Comparison of ENCODE assay signal across 9 cellular contexts in genomic region chr2:180124273-180124881, GRCh38.
DNase-seq lines count a peak whose midpoint lies in the region; ATAC-seq and TF ChIP-seq lines count a peak whose summit lies in the region.
"Had no signal": no experiment of that assay in that cellular context is flagged by ENCODE, and none has a peak within 500 bp of the region (broad histone marks: within the 10 kb centered on the region; RNA-seq: fewer than 3 reads in every experiment).

No MANE protein-coding gene starts in this region.

- H4K20me1 ChIP-seq in KMS-11 (ENCODE audit: insufficient read depth), result no peaks in the 10 kb centered on the region
- no peaks in the 10 kb centered on the region for H4K20me1 ChIP-seq in OCI-LY7 (ENCODE audit: insufficient read depth, low read length)
- H4K20me1 ChIP-seq: BLaER1 had no signal

- no peaks in the 10 kb centered on the region for H3K9me3 ChIP-seq in OCI-LY7 (ENCODE audit: low read length)
- H3K9me3 ChIP-seq: BLaER1 had no signal

- H4K8ac ChIP-seq in mesendoderm (ENCODE audit: low read depth, low read length), result no peak overlapping the region

- no peak overlapping the region for H3K23ac ChIP-seq in mesendoderm (ENCODE audit: low read length)

- DNase-seq in NCI-H1436 (lab: John Stamatoyannopoulos, UW), result peak; percentile 52
- DNase-seq in NCI-H1436 treated with DMSO at 0.1 percent for 48 hours (lab: John Stamatoyannopoulos, UW), result no peak
- DNase-seq in OCI-LY7 (ENCODE audit: low spot score), result peak; percentile 64
- no peak for DNase-seq in dorsolateral prefrontal cortex
- peak; percentile 65 for DNase-seq in mesendoderm
- DNase-seq in mucosa of gallbladder (ENCODE audit: low spot score), result no peak

- H3K56ac ChIP-seq in mesendoderm (ENCODE audit: low read length), result no peak overlapping the region

- no peaks in the 10 kb centered on the region for H3K4me1 ChIP-seq in KMS-11 (ENCODE audit: low read depth, poor library complexity, severe bottlenecking)
- H3K4me1 ChIP-seq in OCI-LY7 (ENCODE audit: insufficient read depth, low read length, poor library complexity, severe bottlenecking), result no peaks in the 10 kb centered on the region
- peaks cover 2% of the 10 kb centered on the region for H3K4me1 ChIP-seq in mesendoderm (ENCODE audit: control insufficient read depth, low read depth, low read length)
- H3K4me1 ChIP-seq: BLaER1 had no signal

- H3K36me3 ChIP-seq in KMS-11 (ENCODE audit: insufficient read depth) (no peaks in the 10 kb centered on the region), OCI-LY7 (ENCODE audit: insufficient read depth, low read length) (no peaks in the 10 kb centered on the region), mesendoderm (ENCODE audit: control insufficient read depth, insufficient read depth, low read length) (no peaks in the 10 kb centered on the region)
- H3K36me3 ChIP-seq: BLaER1 had no signal

- H2BK15ac ChIP-seq in mesendoderm (replicated peaks; ENCODE audit: low read depth), result no peak overlapping the region

- H3K79me2 ChIP-seq in KMS-11 (ENCODE audit: insufficient read depth, low read depth), result no peaks in the 10 kb centered on the region
- no peaks in the 10 kb centered on the region for H3K79me2 ChIP-seq in OCI-LY7 (ENCODE audit: insufficient read depth, low read depth, low read length)
- no peaks in the 10 kb centered on the region for H3K79me2 ChIP-seq in mesendoderm (ENCODE audit: control insufficient read depth, insufficient read depth, low read length)

- ATAC-seq in GM21723 (IDR thresholded peaks at IDR 0.05; ENCODE audit: unreplicated experiment), result peak; percentile 75

- H3K4me2 ChIP-seq in KMS-11, result no peak overlapping the region
- H3K4me2 ChIP-seq in OCI-LY7 (ENCODE audit: low read length), result no peak overlapping the region
- no peak overlapping the region for H3K4me2 ChIP-seq in mesendoderm (ENCODE audit: low read length)
- H3K4me2 ChIP-seq: BLaER1 had no signal

- H3K9ac ChIP-seq in KMS-11, result no peak overlapping the region
- H3K9ac ChIP-seq in mesendoderm (ENCODE audit: low read length), result no peak overlapping the region
- H3K9ac ChIP-seq: BLaER1 had no signal

- POLR2A ChIA-PET in OCI-LY7 (lab: Charles Lee), result interaction anchor here (0.7 to 1.3 kb wide), 2 partner anchors 10 to 113 kb away, joined by 3 to 5 read pairs; no protein-coding TSS in a partner anchor

- H3K4me3 ChIP-seq in KMS-11 (IDR thresholded peaks at IDR 0.05; ENCODE audit: insufficient read depth, low read depth, low read length) (no peak overlapping the region), OCI-LY7 (ENCODE audit: low read depth, low read length, poor library complexity, severe bottlenecking) (no peak overlapping the region), dorsolateral prefrontal cortex (no peak overlapping the region), mesendoderm (ENCODE audit: low read length) (no peak overlapping the region)
- H3K4me3 ChIP-seq: BLaER1 had no signal

- H3K9me2 ChIP-seq in OCI-LY7 (ENCODE audit: insufficient read depth, low read length), result no peaks in the 10 kb centered on the region

- BruUV-seq in OCI-LY7 (replicated peaks; lab: Mats Ljungman, UMichigan), result no TSS peak

- intact Hi-C loops in OCI-LY7 (cut with micrococcal nuclease; ENCODE audit: unreplicated experiment) (loop anchor here (1.0 to 10.0 kb wide), 2 partner anchors 310 to 934 kb away; no protein-coding TSS in a partner anchor), dorsolateral prefrontal cortex (cut with DNase I) (loop anchor here (2.0 to 10.0 kb wide), 4 partner anchors 860 to 1593 kb away; partner anchors contain the start of gene UBE2E3 (in 1 of the 2))

- H3K27me3 ChIP-seq in KMS-11 (ENCODE audit: insufficient read depth, low read depth) (no peaks in the 10 kb centered on the region), dorsolateral prefrontal cortex (peaks cover 0 to 6% (median 0%) of the 10 kb centered on the region in 45 donors), mesendoderm (ENCODE audit: insufficient read depth, low read length, poor library complexity) (no peaks in the 10 kb centered on the region)
- H3K27me3 ChIP-seq: BLaER1 had no signal

- H3K79me1 ChIP-seq in mesendoderm (ENCODE audit: low read length), result no peaks in the 10 kb centered on the region

- H3K27ac ChIP-seq in KMS-11 (no peak overlapping the region), OCI-LY7 (ENCODE audit: low read depth, low read length, poor library complexity, severe bottlenecking) (no peak overlapping the region), dorsolateral prefrontal cortex (peak overlapping the region in 1 of 59 donors; percentile 24), mesendoderm (ENCODE audit: low read depth, low read length) (no peak overlapping the region)
- H3K27ac ChIP-seq: BLaER1 had no signal

- H2AFZ ChIP-seq in KMS-11 (ENCODE audit: low read depth), result 0 out of 2 replicates have a peak overlapping the region, but pooled peaks have one; percentile 16
- H2AFZ ChIP-seq in OCI-LY7 (ENCODE audit: low read length), result no peak overlapping the region

- TF ChIP-seq CTCF in KMS-11 (conservative IDR thresholded peaks at IDR 0.05; ENCODE audit: low read depth, low read length) (peak; percentile 81), OCI-LY7 (conservative IDR thresholded peaks at IDR 0.05; ENCODE audit: low read length) (peak; percentile 91), dorsolateral prefrontal cortex (IDR thresholded peaks at IDR 0.05 in 54 of 56, conservative IDR thresholded peaks at IDR 0.05 in 2 of 56; ENCODE audit: low read depth in 1 of 56, partially characterized antibody in 56 of 56) (peak; percentile 59 to 87 (median 75))

- no peak overlapping the region for H2BK120ac ChIP-seq in mesendoderm (ENCODE audit: low read depth, low read length)

- H3K4ac ChIP-seq in mesendoderm (ENCODE audit: low read depth, low read length), result no peak overlapping the region

- no peak overlapping the region for H2BK5ac ChIP-seq in mesendoderm (ENCODE audit: low read length)

- H2AK5ac ChIP-seq in mesendoderm (ENCODE audit: low read length), result no peak overlapping the region

- CTCF ChIA-PET in OCI-LY7 (lab: Charles Lee; ENCODE audit: unreplicated experiment), result no interaction called here

- H4K5ac ChIP-seq in mesendoderm (ENCODE audit: low read length), result no peak overlapping the region

- H3K18ac ChIP-seq in mesendoderm (ENCODE audit: low read length), result no peak overlapping the region

- WGBS in mesendoderm (ENCODE audit: extremely low coverage, insufficient coverage, low lambda C conversion rate), result no CpG with 5 or more reads among the region's 6 CpGs

Comparison
In these comparisons a context has a peak if more than half of its experiments do, and no peak if none do; other contexts are left out.
1. DNase-seq: peak in NCI-H1436 (single experiment), OCI-LY7 (single experiment) and mesendoderm (single experiment); none in NCI-H1436 treated with DMSO at 0.1 percent for 48 hours (single experiment), dorsolateral prefrontal cortex (0 of 10) and mucosa of gallbladder (single experiment).
2. Peak in every context shown above with its lines, with median percentiles within 50 percentile points of each other: CTCF ChIP-seq.